Comparison of ENCODE assay signal across 9 cellular contexts in the genomic region with DNA sequence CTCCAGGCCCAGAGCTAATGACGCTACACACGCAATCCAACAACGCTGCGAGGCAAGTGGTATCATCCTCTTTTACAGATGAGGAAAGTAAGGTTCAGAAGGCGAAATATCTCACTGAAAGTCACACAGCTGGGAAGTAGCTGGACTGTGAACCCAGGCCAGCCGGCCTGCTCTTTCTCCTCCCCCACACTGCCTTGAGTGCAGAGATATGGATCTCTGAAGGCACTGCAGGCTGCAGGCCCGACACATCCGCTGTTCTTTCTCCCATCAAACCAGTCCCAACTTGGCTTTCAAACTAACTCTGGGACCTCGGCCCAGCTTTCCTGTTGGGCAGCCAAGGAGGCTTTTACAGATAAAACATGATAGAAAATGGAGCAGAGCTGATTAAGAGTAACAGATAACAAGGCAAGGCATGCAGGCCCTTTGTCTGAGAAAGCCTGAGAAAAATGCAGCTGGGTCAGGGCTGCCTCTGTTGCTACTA.
DNase-seq lines count a peak whose midpoint lies in the region; ATAC-seq, FAIRE-seq and TF ChIP-seq lines count a peak whose summit lies in the region.
"Had no signal": no experiment of that assay in that cellular context is flagged by ENCODE, and none has a peak within 500 bp of the region (broad histone marks: within the 10 kb centered on the region; RNA-seq: fewer than 3 reads in every experiment).

No MANE protein-coding gene starts in this region.

- no peak for FAIRE-seq in keratinocyte (lab: Jason Lieb, UNC)

- peak overlapping the region; percentile 81 for H2AFZ ChIP-seq in keratinocyte (ENCODE audit: control insufficient read depth, low read length)

- peaks cover 8% of the 10 kb centered on the region for H3K36me3 Mint-ChIP-seq in stimulated activated effector memory CD8-positive, alpha-beta T cell treated with anti-CD3 and anti-CD28 coated beads, Interleukin-12 subunit alpha, Interleukin-12 subunit beta, amount 100 ng/mL, for 72 hours
- H3K36me3 Mint-ChIP-seq in activated CD8-positive, alpha-beta memory T cell treated with anti-CD3 and anti-CD28 coated beads, Interleukin-2, amount 10 ng/mL, durations not matched to agents 7 days and 5 days: no peaks in the 10 kb centered on the region

- TF ChIP-seq CTCF in keratinocyte (optimal IDR thresholded peaks at IDR 0.05 in 1 of 3, IDR thresholded peaks at IDR 0.05 in 1 of 3, conservative IDR thresholded peaks at IDR 0.05 in 1 of 3; ENCODE audit: extremely low read depth in 1 of 3, insufficient read depth in 2 of 3, low read length in 3 of 3) (no peak), coronary artery (IDR thresholded peaks at IDR 0.05) (no peak)

- H3K4me2 ChIP-seq in keratinocyte (ENCODE audit: control insufficient read depth, extremely low read depth, insufficient read depth, low read depth, low read length): peak overlapping the region; percentile 33

- dilution Hi-C loops in keratinocyte (cut with MboI; ENCODE audit: extremely low pct_ligation_motif_present, low sequenced_read_pairs): no loop called here

- no peaks in the 10 kb centered on the region for H3K36me3 ChIP-seq in keratinocyte (ENCODE audit: control insufficient read depth in 2 of 2, extremely low read depth in 1 of 2, insufficient read depth in 2 of 2, low read length in 2 of 2)

- H3K4me1 ChIP-seq in keratinocyte (ENCODE audit: control insufficient read depth, extremely low read depth, insufficient read depth, low read length): peaks cover 8% of the 10 kb centered on the region

- no peak overlapping the region for H3K9ac ChIP-seq in keratinocyte (ENCODE audit: control insufficient read depth, extremely low read depth, insufficient read depth, low read length)

- H3K9me3 ChIP-seq in keratinocyte (ENCODE audit: control insufficient read depth, low read depth, low read length): no peaks in the 10 kb centered on the region

- H3K27ac ChIP-seq in keratinocyte (ENCODE audit: control insufficient read depth, insufficient read depth, low read length): no peak overlapping the region
- peak overlapping the region in 1 of 2 donors; percentile 60 for H3K27ac ChIP-seq in coronary artery

- H3K79me2 ChIP-seq in keratinocyte (ENCODE audit: control insufficient read depth, insufficient read depth, low read length): no peaks in the 10 kb centered on the region

- peaks cover 1% of the 10 kb centered on the region for H3K27me3 Mint-ChIP-seq in activated CD8-positive, alpha-beta memory T cell treated with anti-CD3 and anti-CD28 coated beads, Interleukin-2, amount 10 ng/mL, durations not matched to agents 7 days and 5 days

- no peak overlapping the region for H3K4me3 Mint-ChIP-seq in stimulated activated effector memory CD8-positive, alpha-beta T cell treated with anti-CD3 and anti-CD28 coated beads, Interleukin-12 subunit alpha, Interleukin-12 subunit beta, amount 100 ng/mL, for 72 hours
- H3K4me3 Mint-ChIP-seq in activated CD8-positive, alpha-beta memory T cell treated with anti-CD3 and anti-CD28 coated beads, Interleukin-2, amount 10 ng/mL, durations not matched to agents 7 days and 5 days: no peak overlapping the region

- no peaks in the 10 kb centered on the region for H4K20me1 ChIP-seq in keratinocyte (ENCODE audit: control insufficient read depth, extremely low read depth, insufficient read depth, low read length)

- no peaks in the 10 kb centered on the region for H3K27me3 ChIP-seq in keratinocyte (ENCODE audit: control insufficient read depth, extremely low read depth, insufficient read depth, low read length)

- DNase-seq in HT-29 (ENCODE audit: low spot score): peak; percentile 50
- peak; percentile 92 for DNase-seq in amniotic epithelial cell (ENCODE audit: low read depth)
- DNase-seq in keratinocyte (ENCODE audit: low read depth, low spot score): no peak
- DNase-seq in stimulated activated effector memory CD8-positive, alpha-beta T cell treated with anti-CD3 and anti-CD28 coated beads, Interleukin-12 subunit alpha, Interleukin-12 subunit beta, amount 100 ng/mL, for 72 hours (ENCODE audit: low spot score in 2 of 2): no peak
- DNase-seq in coronary artery (ENCODE audit: low spot score): no peak
- DNase-seq in activated CD8-positive, alpha-beta memory T cell treated with anti-CD3 and anti-CD28 coated beads, Interleukin-2, amount 10 ng/mL, durations not matched to agents 7 days and 5 days: no peak
- DNase-seq in NCI-H187 treated with DMSO at 0.1 percent for 48 hours (lab: John Stamatoyannopoulos, UW): no peak
- no peak for DNase-seq in NCI-H526 treated with DMSO at 0.1 percent for 48 hours (lab: John Stamatoyannopoulos, UW)
- DNase-seq: NCI-H1694 treated with DMSO at 0.1 percent for 48 hours had no signal

- H3K9me1 ChIP-seq in keratinocyte (ENCODE audit: control insufficient read depth, extremely low read depth, insufficient read depth, low read length): no peaks in the 10 kb centered on the region

- peak overlapping the region; percentile 50 for H3K27ac Mint-ChIP-seq in stimulated activated effector memory CD8-positive, alpha-beta T cell treated with anti-CD3 and anti-CD28 coated beads, Interleukin-12 subunit alpha, Interleukin-12 subunit beta, amount 100 ng/mL, for 72 hours
- no peak overlapping the region for H3K27ac Mint-ChIP-seq in activated CD8-positive, alpha-beta memory T cell treated with anti-CD3 and anti-CD28 coated beads, Interleukin-2, amount 10 ng/mL, durations not matched to agents 7 days and 5 days

- H3K4me1 Mint-ChIP-seq in stimulated activated effector memory CD8-positive, alpha-beta T cell treated with anti-CD3 and anti-CD28 coated beads, Interleukin-12 subunit alpha, Interleukin-12 subunit beta, amount 100 ng/mL, for 72 hours: peaks cover 44% of the 10 kb centered on the region
- peaks cover 40% of the 10 kb centered on the region for H3K4me1 Mint-ChIP-seq in activated CD8-positive, alpha-beta memory T cell treated with anti-CD3 and anti-CD28 coated beads, Interleukin-2, amount 10 ng/mL, durations not matched to agents 7 days and 5 days

- CTCF ChIA-PET in activated CD8-positive, alpha-beta memory T cell treated with anti-CD3 and anti-CD28 coated beads, Interleukin-2, amount 10 ng/mL, durations not matched to agents 7 days and 5 days (lab: Charles Lee): interaction anchor here (0.8 to 1.7 kb wide), 2 partner anchors 18 to 201 kb away, joined by 5 read pairs; no protein-coding TSS in a partner anchor

- H3K4me3 ChIP-seq in keratinocyte (ENCODE audit: control insufficient read depth in 2 of 3, extremely low read depth in 1 of 3, insufficient read depth in 2 of 3, low read depth in 1 of 3, low read length in 3 of 3) (no peak overlapping the region), coronary artery (no peak overlapping the region)

- ATAC-seq in stimulated activated effector memory CD8-positive, alpha-beta T cell treated with anti-CD3 and anti-CD28 coated beads, Interleukin-12 subunit alpha, Interleukin-12 subunit beta, amount 100 ng/mL, for 72 hours: no peak
- ATAC-seq in activated CD8-positive, alpha-beta memory T cell treated with anti-CD3 and anti-CD28 coated beads, Interleukin-2, amount 10 ng/mL, durations not matched to agents 7 days and 5 days: no peak

- no peaks in the 10 kb centered on the region for H3K9me3 Mint-ChIP-seq in stimulated activated effector memory CD8-positive, alpha-beta T cell treated with anti-CD3 and anti-CD28 coated beads, Interleukin-12 subunit alpha, Interleukin-12 subunit beta, amount 100 ng/mL, for 72 hours
- no peaks in the 10 kb centered on the region for H3K9me3 Mint-ChIP-seq in activated CD8-positive, alpha-beta memory T cell treated with anti-CD3 and anti-CD28 coated beads, Interleukin-2, amount 10 ng/mL, durations not matched to agents 7 days and 5 days (ENCODE audit: low read depth)

Comparison
In these comparisons a context has a peak if more than half of its experiments do, and no peak if none do; other contexts are left out.
1. DNase-seq: peak in HT-29 (single experiment) and amniotic epithelial cell (single experiment); none in keratinocyte (single experiment), stimulated activated effector memory CD8-positive, alpha-beta T cell treated with anti-CD3 and anti-CD28 coated beads, Interleukin-12 subunit alpha, Interleukin-12 subunit beta, amount 100 ng/mL, for 72 hours (0 of 2), coronary artery (single experiment), activated CD8-positive, alpha-beta memory T cell treated with anti-CD3 and anti-CD28 coated beads, Interleukin-2, amount 10 ng/mL, durations not matched to agents 7 days and 5 days (single experiment), NCI-H187 treated with DMSO at 0.1 percent for 48 hours (single experiment) and NCI-H526 treated with DMSO at 0.1 percent for 48 hours (single experiment).